1 cellular context compared by ENCODE assay signal in the genomic region with DNA sequence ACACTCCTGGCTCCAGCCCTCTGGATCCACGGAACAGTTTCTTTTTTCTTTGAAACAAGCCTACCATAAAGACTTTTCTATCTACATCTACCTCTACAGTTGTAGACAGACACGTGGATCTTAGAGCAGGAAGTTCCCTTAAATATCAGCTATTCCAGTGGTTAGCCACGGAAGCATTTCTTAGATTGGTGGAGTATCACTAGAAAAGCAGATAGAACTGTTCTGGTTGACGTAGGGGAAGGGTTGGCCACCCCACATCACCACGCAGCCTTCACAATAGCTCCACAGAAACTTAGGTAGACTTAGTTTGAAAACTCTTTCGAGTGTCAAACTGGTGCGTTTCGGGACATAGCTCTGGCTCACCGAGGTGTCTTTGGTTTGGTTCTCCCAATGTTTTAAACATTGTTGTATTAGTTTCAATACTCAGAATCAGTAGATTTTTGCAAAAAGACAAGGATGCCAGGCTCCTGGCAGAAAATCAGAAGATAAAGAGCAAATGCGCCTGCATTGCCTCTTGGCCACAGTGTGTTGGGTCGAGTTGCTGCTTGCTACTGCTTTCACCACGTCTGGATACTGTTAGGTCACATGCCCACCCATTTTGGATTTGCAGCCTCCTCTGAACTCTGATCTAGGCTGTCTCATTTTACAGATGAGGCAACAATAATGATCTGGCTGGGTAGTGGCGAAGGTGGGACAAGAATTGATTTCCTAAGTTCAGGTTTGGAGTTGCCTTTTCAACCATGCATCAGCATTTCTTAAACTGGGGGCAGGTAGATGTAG.
TF ChIP-seq lines count a peak whose summit lies in the region.

No MANE protein-coding gene starts in this region.

TF ChIP-seq in GM23338, 12 proteins besides CTCF, POLR2A, EP300 and RAD21 (continued from another document):
- TF ChIP-seq, protein P1, sequence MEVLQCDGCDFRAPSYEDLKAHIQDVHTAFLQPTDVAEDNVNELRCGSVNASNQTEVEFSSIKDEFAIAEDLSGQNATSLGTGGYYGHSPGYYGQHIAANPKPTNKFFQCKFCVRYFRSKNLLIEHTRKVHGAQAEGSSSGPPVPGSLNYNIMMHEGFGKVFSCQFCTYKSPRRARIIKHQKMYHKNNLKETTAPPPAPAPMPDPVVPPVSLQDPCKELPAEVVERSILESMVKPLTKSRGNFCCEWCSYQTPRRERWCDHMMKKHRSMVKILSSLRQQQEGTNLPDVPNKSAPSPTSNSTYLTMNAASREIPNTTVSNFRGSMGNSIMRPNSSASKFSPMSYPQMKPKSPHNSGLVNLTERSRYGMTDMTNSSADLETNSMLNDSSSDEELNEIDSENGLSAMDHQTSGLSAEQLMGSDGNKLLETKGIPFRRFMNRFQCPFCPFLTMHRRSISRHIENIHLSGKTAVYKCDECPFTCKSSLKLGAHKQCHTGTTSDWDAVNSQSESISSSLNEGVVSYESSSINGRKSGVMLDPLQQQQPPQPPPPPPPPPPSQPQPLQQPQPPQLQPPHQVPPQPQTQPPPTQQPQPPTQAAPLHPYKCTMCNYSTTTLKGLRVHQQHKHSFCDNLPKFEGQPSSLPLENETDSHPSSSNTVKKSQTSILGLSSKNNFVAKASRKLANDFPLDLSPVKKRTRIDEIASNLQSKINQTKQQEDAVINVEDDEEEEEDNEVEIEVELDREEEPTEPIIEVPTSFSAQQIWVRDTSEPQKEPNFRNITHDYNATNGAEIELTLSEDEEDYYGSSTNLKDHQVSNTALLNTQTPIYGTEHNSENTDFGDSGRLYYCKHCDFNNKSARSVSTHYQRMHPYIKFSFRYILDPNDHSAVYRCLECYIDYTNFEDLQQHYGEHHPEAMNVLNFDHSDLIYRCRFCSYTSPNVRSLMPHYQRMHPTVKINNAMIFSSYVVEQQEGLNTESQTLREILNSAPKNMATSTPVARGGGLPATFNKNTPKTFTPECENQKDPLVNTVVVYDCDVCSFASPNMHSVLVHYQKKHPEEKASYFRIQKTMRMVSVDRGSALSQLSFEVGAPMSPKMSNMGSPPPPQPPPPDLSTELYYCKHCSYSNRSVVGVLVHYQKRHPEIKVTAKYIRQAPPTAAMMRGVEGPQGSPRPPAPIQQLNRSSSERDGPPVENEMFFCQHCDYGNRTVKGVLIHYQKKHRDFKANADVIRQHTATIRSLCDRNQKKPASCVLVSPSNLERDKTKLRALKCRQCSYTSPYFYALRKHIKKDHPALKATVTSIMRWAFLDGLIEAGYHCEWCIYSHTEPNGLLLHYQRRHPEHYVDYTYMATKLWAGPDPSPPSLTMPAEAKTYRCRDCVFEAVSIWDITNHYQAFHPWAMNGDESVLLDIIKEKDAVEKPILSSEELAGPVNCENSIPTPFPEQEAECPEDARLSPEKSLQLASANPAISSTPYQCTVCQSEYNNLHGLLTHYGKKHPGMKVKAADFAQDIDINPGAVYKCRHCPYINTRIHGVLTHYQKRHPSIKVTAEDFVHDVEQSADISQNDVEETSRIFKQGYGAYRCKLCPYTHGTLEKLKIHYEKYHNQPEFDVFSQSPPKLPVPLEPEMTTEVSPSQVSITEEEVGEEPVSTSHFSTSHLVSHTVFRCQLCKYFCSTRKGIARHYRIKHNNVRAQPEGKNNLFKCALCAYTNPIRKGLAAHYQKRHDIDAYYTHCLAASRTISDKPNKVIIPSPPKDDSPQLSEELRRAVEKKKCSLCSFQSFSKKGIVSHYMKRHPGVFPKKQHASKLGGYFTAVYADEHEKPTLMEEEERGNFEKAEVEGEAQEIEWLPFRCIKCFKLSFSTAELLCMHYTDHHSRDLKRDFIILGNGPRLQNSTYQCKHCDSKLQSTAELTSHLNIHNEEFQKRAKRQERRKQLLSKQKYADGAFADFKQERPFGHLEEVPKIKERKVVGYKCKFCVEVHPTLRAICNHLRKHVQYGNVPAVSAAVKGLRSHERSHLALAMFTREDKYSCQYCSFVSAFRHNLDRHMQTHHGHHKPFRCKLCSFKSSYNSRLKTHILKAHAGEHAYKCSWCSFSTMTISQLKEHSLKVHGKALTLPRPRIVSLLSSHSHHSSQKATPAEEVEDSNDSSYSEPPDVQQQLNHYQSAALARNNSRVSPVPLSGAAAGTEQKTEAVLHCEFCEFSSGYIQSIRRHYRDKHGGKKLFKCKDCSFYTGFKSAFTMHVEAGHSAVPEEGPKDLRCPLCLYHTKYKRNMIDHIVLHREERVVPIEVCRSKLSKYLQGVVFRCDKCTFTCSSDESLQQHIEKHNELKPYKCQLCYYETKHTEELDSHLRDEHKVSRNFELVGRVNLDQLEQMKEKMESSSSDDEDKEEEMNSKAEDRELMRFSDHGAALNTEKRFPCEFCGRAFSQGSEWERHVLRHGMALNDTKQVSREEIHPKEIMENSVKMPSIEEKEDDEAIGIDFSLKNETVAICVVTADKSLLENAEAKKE (CRISPR knock-in tag; IDR thresholded peaks at IDR 0.05) = no peak
- no peak for TF ChIP-seq NANOG (IDR thresholded peaks at IDR 0.05; ENCODE audit: borderline replicate concordance)
- TF ChIP-seq EZH2phosphoT487 (IDR thresholded peaks at IDR 0.05; ENCODE audit: unreplicated experiment) = no peak
- TF ChIP-seq ETS1 (IDR thresholded peaks at IDR 0.05) = no peak
- no peak for TF ChIP-seq CREB1 (CRISPR knock-in tag; IDR thresholded peaks at IDR 0.05; ENCODE audit: low read depth)
- no peak for TF ChIP-seq POLR2AphosphoS5 (IDR thresholded peaks at IDR 0.05; ENCODE audit: low read depth)
- TF ChIP-seq ZNF114 (CRISPR knock-in tag; IDR thresholded peaks at IDR 0.05) = no peak
